Comparison of ENCODE assay signal across 8 cellular contexts in the genomic region with DNA sequence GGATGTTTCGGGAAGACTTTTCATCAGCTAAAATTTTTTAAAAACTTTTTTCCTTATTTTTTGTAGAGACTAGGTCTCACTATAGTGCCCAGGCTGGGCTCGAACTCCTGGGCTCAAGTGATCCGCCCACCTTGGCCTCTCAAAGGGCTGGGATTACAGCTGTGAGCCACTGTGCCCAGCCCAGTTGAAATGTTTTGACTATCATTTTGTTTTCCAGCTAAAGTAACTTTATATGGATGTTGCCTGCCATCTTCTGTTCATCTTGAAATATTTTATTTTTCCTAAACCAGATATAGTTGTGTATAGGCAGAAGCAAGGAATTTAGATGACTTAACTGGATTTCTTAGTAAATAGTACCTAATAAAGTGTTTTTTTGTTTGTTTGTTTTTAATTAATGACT. TPM values are rescaled to one million over a fixed set of nuclear protein-coding genes. Genes with fewer than 3 reads are reported as not detected.
A peak's percentile ranks its signal among the peaks of the same experiment; 100 is the strongest.
DNase-seq lines count a peak whose midpoint lies in the region; ATAC-seq, FAIRE-seq and TF ChIP-seq lines count a peak whose summit lies in the region.

No MANE protein-coding gene starts in this region.

- FAIRE-seq in TTC549 (lab: Jason Lieb, UNC) = peak; percentile 68

- H3K36me3 ChIP-seq in GM23248 (ENCODE audit: low read depth) = peaks cover 7% of the 10 kb centered on the region; the same call in 1 of the 2 replicates
- H3K36me3 ChIP-seq in gastrocnemius medialis = peaks cover 0 to 12% of the 10 kb centered on the region in 2 donors
- H3K36me3 ChIP-seq in spleen = peaks cover 0 to 22% (median 9%) of the 10 kb centered on the region in 6 donors

- no peaks in the 10 kb centered on the region for H3K79me2 ChIP-seq in GM23248 (ENCODE audit: insufficient read depth)

- ATAC-seq in gastrocnemius medialis = peak; percentile 72 to 77
- no peak for ATAC-seq in GM19023 (IDR thresholded peaks at IDR 0.05; ENCODE audit: unreplicated experiment)
- ATAC-seq in GM18517 (IDR thresholded peaks at IDR 0.05; ENCODE audit: unreplicated experiment) = no peak

- no peak for TF ChIP-seq CTCF in gastrocnemius medialis (IDR thresholded peaks at IDR 0.05 in 4 of 5, conservative IDR thresholded peaks at IDR 0.05 in 1 of 5)
- peak in 1 of 11 experiments; percentile 30 for TF ChIP-seq CTCF in spleen (IDR thresholded peaks at IDR 0.05 in 8 of 11, conservative IDR thresholded peaks at IDR 0.05 in 3 of 11)

- H2AFZ ChIP-seq in GM23248 = peak overlapping the region; percentile 61; the same call in 1 of the 2 replicates

- H3K4me3 ChIP-seq in GM23248 (no peak overlapping the region), gastrocnemius medialis (no peak overlapping the region), spleen (no peak overlapping the region)

- in situ Hi-C loops in GM23248 (cut with MboI) (no loop called here), gastrocnemius medialis (cut with MboI; ENCODE audit: low sequenced_read_pairs in 4 of 4) (loop anchor here in 2 of 4 donors (5.0 to 25.0 kb wide), 3 partner anchors 132 to 325 kb away; no protein-coding TSS in a partner anchor)

- peak overlapping the region; percentile 31; the same call in 1 of the 2 replicates for H3K9ac ChIP-seq in GM23248

- H4K20me1 ChIP-seq in GM23248 (ENCODE audit: insufficient read depth) = no peaks in the 10 kb centered on the region

- H3F3A ChIP-seq in GM23248 (ENCODE audit: insufficient read depth) = 0 out of 2 replicates have a peak, but pooled peaks cover 3% of the 10 kb centered on the region

- TF ChIP-seq POLR2A in gastrocnemius medialis (IDR thresholded peaks at IDR 0.05) = no peak
- TF ChIP-seq POLR2A in spleen (IDR thresholded peaks at IDR 0.05) = no peak

- H3K9me3 ChIP-seq in GM23248 (ENCODE audit: low read depth) (no peaks in the 10 kb centered on the region), gastrocnemius medialis (no peaks in the 10 kb centered on the region), spleen (no peaks in the 10 kb centered on the region)

- H3K4me2 ChIP-seq in GM23248 (ENCODE audit: unreplicated experiment) = no peak overlapping the region

- DNase-seq in GM23248 = peak; percentile 76
- peak; percentile 31 for DNase-seq in glomerular visceral epithelial cell (ENCODE audit: extremely low spot score)
- peak in 1 of 2 donors; percentile 28 for DNase-seq in gastrocnemius medialis
- no peak for DNase-seq in spleen
- no peak for DNase-seq in retina

- H3K27me3 ChIP-seq in GM23248 (replicated peaks; ENCODE audit: insufficient read depth) (no peaks in the 10 kb centered on the region), gastrocnemius medialis (no peaks in the 10 kb centered on the region), spleen (replicated peaks in 1 of 7) (no peaks in the 10 kb centered on the region)

- WGBS in GM23248 (ENCODE audit: low coverage in 1 of 2, low lambda C conversion rate in 2 of 2, missing lambda C conversion rate in 2 of 2), 2 experiments = 36 to 37% methylated on average over 3 of the region's 3 CpGs
- WGBS in spleen, 5 donors = 61 to 77% (median 64%) methylated on average over 3 of the region's 3 CpGs

- H3K27ac ChIP-seq in GM23248 (peak overlapping the region; percentile 34), gastrocnemius medialis (no peak overlapping the region), spleen (no peak overlapping the region)

- intact Hi-C loops in gastrocnemius medialis (cut with DNase I; ENCODE audit: low total_unique reads) = loop anchor here (1.0 kb wide), 1 partner anchor 136 kb away; no protein-coding TSS in a partner anchor
- intact Hi-C loops in spleen (cut with DNase I; ENCODE audit: low total_unique reads) = no loop called here

- no peaks in the 10 kb centered on the region for H3K9me2 ChIP-seq in GM23248 (ENCODE audit: insufficient read depth)

- peaks cover 10% of the 10 kb centered on the region for H3K4me1 ChIP-seq in GM23248 (ENCODE audit: insufficient read depth)
- no peaks in the 10 kb centered on the region for H3K4me1 ChIP-seq in gastrocnemius medialis
- no peaks in the 10 kb centered on the region for H3K4me1 ChIP-seq in spleen

RNA-seq across cellular contexts. Expression of a gene that starts 7.0 kb away (rescaled TPM):
- 7.3 and 10.5 TPM in 2 replicates for total RNA-seq in GM23248 (2014; rRNA removed; shearing (Covaris generic))
- 6.1 and 7.0 TPM in 2 replicates for polyA plus RNA-seq in GM23248 (2016; fragmentation: Nextera tagmentation; extraction: Ambion mirVana)
- 10 to 100 TPM in 1 of 4 donors, 1 to 10 TPM in 3; 4.7 to 14.4 (median 8.7) TPM for total RNA-seq in gastrocnemius medialis
- total RNA-seq in spleen = 1 to 10 TPM; 5.0 to 7.5 (median 6.2) TPM
- polyA plus RNA-seq in spleen = 1 to 10 TPM; 1.6 to 3.2 (median 2.0) TPM

RNA-seq across cellular contexts. Expression of a gene that starts 7.2 kb away (rescaled TPM):
- 2.8 and 5.3 TPM in 2 replicates for total RNA-seq in GM23248 (2014; rRNA removed; shearing (Covaris generic))
- polyA plus RNA-seq in GM23248 (2016; fragmentation: Nextera tagmentation; extraction: Ambion mirVana) = 5.1 and 5.7 TPM in 2 replicates
- total RNA-seq in gastrocnemius medialis = 1 to 10 TPM; 1.7 to 6.2 (median 4.6) TPM
- 10 to 100 TPM; 18.7 to 26.7 (median 21.9) TPM for total RNA-seq in spleen
- 1 to 10 TPM; 5.4 to 6.4 (median 6.1) TPM for polyA plus RNA-seq in spleen

RNA-seq across cellular contexts. Expression of a gene that starts 58.9 kb away (rescaled TPM):
- 13.4 and 16.9 TPM in 2 replicates for total RNA-seq in GM23248 (2014; rRNA removed; shearing (Covaris generic))
- 29.3 and 29.6 TPM in 2 replicates for polyA plus RNA-seq in GM23248 (2016; fragmentation: Nextera tagmentation; extraction: Ambion mirVana)
- total RNA-seq in gastrocnemius medialis = 10 to 100 TPM in 3 of 4 donors, 1 to 10 TPM in 1; 6.5 to 17.7 (median 13.8) TPM
- 10 to 100 TPM; 50.5 to 78.6 (median 67.0) TPM for total RNA-seq in spleen
- 100 to 1,000 TPM in 1 of 3 donors, 10 to 100 TPM in 2; 85.9 to 117 (median 85.9) TPM for polyA plus RNA-seq in spleen

Comparison
In these comparisons a context has a peak if more than half of its experiments do, and no peak if none do; other contexts are left out.
1. DNase-seq: peak in GM23248 (single experiment) and glomerular visceral epithelial cell (single experiment); none in spleen (single experiment) and retina (single experiment).
2. ATAC-seq: peak in gastrocnemius medialis (2 of 2); none in GM19023 (single experiment) and GM18517 (single experiment).